21 cellular contexts compared by ENCODE assay signal in the genomic region with DNA sequence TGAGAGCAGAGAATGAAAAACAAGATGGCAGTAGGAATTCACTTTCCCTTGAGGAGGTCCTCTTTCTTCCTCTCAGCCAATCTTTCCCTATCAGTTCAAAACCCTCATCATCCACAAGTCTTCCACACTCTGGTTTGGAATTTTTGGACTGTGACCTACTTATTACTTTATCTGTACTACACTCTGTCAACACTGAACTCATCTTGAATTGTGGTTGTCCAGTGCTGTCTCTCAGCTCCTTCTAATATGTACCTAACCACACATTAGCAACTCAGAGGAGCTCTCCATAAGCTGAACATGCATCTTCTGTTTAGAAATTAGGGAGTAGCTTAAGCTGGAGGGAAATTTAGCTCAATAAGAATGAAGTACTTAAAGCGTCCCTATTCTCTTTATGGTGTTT. TPM values are rescaled to one million over a fixed set of nuclear protein-coding genes. Genes with fewer than 3 reads are reported as not detected.
DNase-seq lines count a peak whose midpoint lies in the region; ATAC-seq, FAIRE-seq and TF ChIP-seq lines count a peak whose summit lies in the region.
"Had no signal": no experiment of that assay in that cellular context is flagged by ENCODE, and none has a peak within 500 bp of the region (broad histone marks: within the 10 kb centered on the region; RNA-seq: fewer than 3 reads in every experiment).

No MANE protein-coding gene starts in this region.

- H3K4me1 Mint-ChIP-seq in stimulated activated naive B cell treated with anti-CD40 and anti-IgM and Interleukin-4, amounts not matched to agents 10 μg/mL and 1 μg/mL and 100 μg/mL, for 72 hours, result peaks cover 39 to 81% of the 10 kb centered on the region in 2 donors

- FAIRE-seq in H54 (lab: Jason Lieb, UNC), result peak; percentile 30
- FAIRE-seq: islet of Langerhans, RCC 7860 had no signal

- no peak for TF ChIP-seq POLR2A in H54 (IDR thresholded peaks at IDR 0.05; ENCODE audit: low read depth, low read length)

- ATAC-seq in left cardiac atrium (peak; percentile 59 to 86), HG03159 (IDR thresholded peaks at IDR 0.05; ENCODE audit: unreplicated experiment) (no peak)
- no peak for ATAC-seq in stimulated activated naive B cell treated with anti-CD40 and anti-IgM and Interleukin-4, amounts not matched to agents 10 μg/mL and 1 μg/mL and 100 μg/mL, for 72 hours (replicated peaks)
- ATAC-seq: activated T-helper 17 cell treated with anti-CD3 and anti-CD28 coated beads, Interleukin-2, amount 50 U/mL, for 72 hours had no signal

- H3K27ac Mint-ChIP-seq in stimulated activated naive B cell treated with anti-CD40 and anti-IgM and Interleukin-4, amounts not matched to agents 10 μg/mL and 1 μg/mL and 100 μg/mL, for 72 hours, result peak overlapping the region; percentile 14

- no peak for DNase-seq in left cardiac atrium
- no peak for DNase-seq in right atrium auricular region (ENCODE audit: low spot score)
- no peak for DNase-seq in H54 (ENCODE audit: insufficient read length, low spot score)
- peak; percentile 47 for DNase-seq in amniotic epithelial cell (ENCODE audit: low read depth)
- no peak for DNase-seq in stimulated activated naive B cell treated with anti-CD40 and anti-IgM and Interleukin-4, amounts not matched to agents 10 μg/mL and 1 μg/mL and 100 μg/mL, for 72 hours
- no peak for DNase-seq in NCI-H510A treated with DMSO at 0.1 percent for 48 hours (lab: John Stamatoyannopoulos, UW)
- DNase-seq: activated CD4-positive, CD25-positive, alpha-beta regulatory T cell treated with anti-CD3 and anti-CD28 coated beads, Interleukin-2, amount 50 U/mL, for 72 hours; cerebellar nuclear complex; COR-L47; DND-41; foreskin melanocyte; hippocampal formation; NCI-H446 treated with DMSO at 0.1 percent for 48 hours; right cardiac atrium; stimulated activated CD8-positive, alpha-beta memory T cell treated with anti-CD3 and anti-CD28 coated beads, Interleukin-4, amount 100 ng/mL, for 48 hours; T1000 had no signal

- no peak overlapping the region for H3K4me3 Mint-ChIP-seq in stimulated activated naive B cell treated with anti-CD40 and anti-IgM and Interleukin-4, amounts not matched to agents 10 μg/mL and 1 μg/mL and 100 μg/mL, for 72 hours
- H3K4me3 Mint-ChIP-seq: activated T-helper 17 cell treated with anti-CD3 and anti-CD28 coated beads, Interleukin-2, amount 50 U/mL, for 72 hours had no signal

- no peaks in the 10 kb centered on the region for H3K36me3 ChIP-seq in right atrium auricular region

- no peaks in the 10 kb centered on the region for H3K27me3 Mint-ChIP-seq in stimulated activated naive B cell treated with anti-CD40 and anti-IgM and Interleukin-4, amounts not matched to agents 10 μg/mL and 1 μg/mL and 100 μg/mL, for 72 hours
- H3K27me3 Mint-ChIP-seq: activated T-helper 17 cell treated with anti-CD3 and anti-CD28 coated beads, Interleukin-2, amount 50 U/mL, for 72 hours had no signal

- TF ChIP-seq CTCF in right atrium auricular region (IDR thresholded peaks at IDR 0.05), result no peak

- H3K9me3 Mint-ChIP-seq in stimulated activated naive B cell treated with anti-CD40 and anti-IgM and Interleukin-4, amounts not matched to agents 10 μg/mL and 1 μg/mL and 100 μg/mL, for 72 hours, result peaks cover 0 to 3% of the 10 kb centered on the region in 2 donors
- H3K9me3 Mint-ChIP-seq: activated T-helper 17 cell treated with anti-CD3 and anti-CD28 coated beads, Interleukin-2, amount 50 U/mL, for 72 hours had no signal

- no peak overlapping the region for H3K4me3 ChIP-seq in right atrium auricular region
- H3K4me3 ChIP-seq: HAP-1 had no signal

- no peak overlapping the region for H3K27ac ChIP-seq in right atrium auricular region

- intact Hi-C loops in left cardiac atrium (cut with DNase I), result no loop called here

- H3K27me3 ChIP-seq in right atrium auricular region, result no peaks in the 10 kb centered on the region

- H3K4me1 ChIP-seq in right atrium auricular region, result no peaks in the 10 kb centered on the region

- no peaks in the 10 kb centered on the region for H3K9me3 ChIP-seq in right atrium auricular region
- H3K9me3 ChIP-seq: HAP-1 had no signal

- peaks cover 48 to 75% of the 10 kb centered on the region in 2 donors for H3K36me3 Mint-ChIP-seq in stimulated activated naive B cell treated with anti-CD40 and anti-IgM and Interleukin-4, amounts not matched to agents 10 μg/mL and 1 μg/mL and 100 μg/mL, for 72 hours

RNA-seq across cellular contexts. Expression of a gene that starts 34.9 kb away (rescaled TPM):
- total RNA-seq in left cardiac atrium (100 to 1,000 TPM in 1 of 2 donors, 10 to 100 TPM in 1; 74.6 to 172 TPM), right atrium auricular region (100 to 1,000 TPM in 1 of 2 donors, 10 to 100 TPM in 1; 79.6 to 116 TPM)

Comparison
In these comparisons a context has a peak if more than half of its experiments do, and no peak if none do; other contexts are left out.
1. ATAC-seq: peak in left cardiac atrium (2 of 2); none in stimulated activated naive B cell treated with anti-CD40 and anti-IgM and Interleukin-4, amounts not matched to agents 10 μg/mL and 1 μg/mL and 100 μg/mL, for 72 hours (0 of 2) and HG03159 (single experiment).